ENCODE assay signal across 23 cellular contexts in genomic region chr1:172940170-172940855, GRCh38.
DNase-seq lines count a peak whose midpoint lies in the region; ATAC-seq and TF ChIP-seq lines count a peak whose summit lies in the region.
"Had no signal": no experiment of that assay in that cellular context is flagged by ENCODE, and none has a peak within 500 bp of the region (broad histone marks: within the 10 kb centered on the region; RNA-seq: fewer than 3 reads in every experiment).

No MANE protein-coding gene starts in this region.

- H3K27me3 ChIP-seq in cardiac muscle cell: no peaks in the 10 kb centered on the region
- H3K27me3 ChIP-seq: dorsolateral prefrontal cortex, tibial nerve had no signal

- ATAC-seq in left cardiac atrium: no peak
- no peak for ATAC-seq in GM18505 (IDR thresholded peaks at IDR 0.05; ENCODE audit: unreplicated experiment)
- ATAC-seq: stimulated activated naive CD8-positive, alpha-beta T cell treated with anti-CD3 and anti-CD28 coated beads, Interleukin-15, amount 100 ng/mL, for 72 hours had no signal

- DNase-seq in cardiac muscle cell (ENCODE audit: low read depth in 1 of 2, low spot score in 1 of 2) (peak; percentile 1 to 66), left cardiac atrium (no peak), cardiac fibroblast (ENCODE audit: low read depth in 2 of 2) (peak; percentile 57 to 67), left kidney (ENCODE audit: low read depth, low spot score) (peak; percentile 55), NCI-H82 treated with DMSO at 0.1 percent for 48 hours (lab: John Stamatoyannopoulos, UW; ENCODE audit: unreplicated experiment) (no peak), COLO668 (lab: John Stamatoyannopoulos, UW; ENCODE audit: unreplicated experiment) (no peak)
- DNase-seq in activated naive CD4-positive, alpha-beta T cell (lab: John Stamatoyannopoulos, UW): no peak
- DNase-seq: 8988T; activated CD4-positive, alpha-beta T cell treated with anti-CD3 and anti-CD28 coated beads, Interleukin-2, amount 50 U/mL, for 4 hours; activated effector memory CD4-positive, alpha-beta T cell treated with Interleukin-2 at 50 U/mL for 16 hours; Calu3; dorsolateral prefrontal cortex; GOT3; kidney; mammary epithelial cell; NCI-H1105; NCI-H2081; occipital lobe; stimulated activated naive CD8-positive, alpha-beta T cell treated with anti-CD3 and anti-CD28 coated beads, Interleukin-15, amount 100 ng/mL, for 72 hours; T-helper 9 cell had no signal

- no peak overlapping the region for H3K4me3 ChIP-seq in cardiac muscle cell
- no peak overlapping the region for H3K4me3 ChIP-seq in cardiac fibroblast (replicated peaks in 1 of 2; ENCODE audit: low read depth in 2 of 2, low read length in 2 of 2)
- H3K4me3 ChIP-seq: dorsolateral prefrontal cortex, tibial nerve had no signal

- TF ChIP-seq CTCF in cardiac muscle cell (IDR thresholded peaks at IDR 0.05; ENCODE audit: low read depth, low read length) (no peak), cardiac fibroblast (IDR thresholded peaks at IDR 0.05; ENCODE audit: low read depth, low read length) (no peak)

- no peaks in the 10 kb centered on the region for H3K9me3 ChIP-seq in cardiac muscle cell (ENCODE audit: low read depth)
- H3K9me3 ChIP-seq: tibial nerve had no signal

- H3K27ac ChIP-seq in cardiac muscle cell: no peak overlapping the region
- H3K27ac ChIP-seq: dorsolateral prefrontal cortex, epithelial cell of prostate, tibial nerve had no signal

- H3K36me3 ChIP-seq in cardiac muscle cell: no peaks in the 10 kb centered on the region
- H3K36me3 ChIP-seq: tibial nerve had no signal

- intact Hi-C loops in left cardiac atrium (cut with DNase I): no loop called here

- no peak for TF ChIP-seq POLR2A in GM18505 (IDR thresholded peaks at IDR 0.05; ENCODE audit: borderline replicate concordance, extremely low read depth, insufficient read depth, insufficient read length)

- no peaks in the 10 kb centered on the region for H3K4me1 ChIP-seq in cardiac muscle cell (ENCODE audit: low read depth)
- H3K4me1 ChIP-seq: tibial nerve had no signal

Comparison
In these comparisons a context has a peak if more than half of its experiments do, and no peak if none do; other contexts are left out.
1. DNase-seq: peak in cardiac muscle cell (2 of 2), cardiac fibroblast (2 of 2) and left kidney (single experiment); none in left cardiac atrium (single experiment), NCI-H82 treated with DMSO at 0.1 percent for 48 hours (single experiment), activated naive CD4-positive, alpha-beta T cell (0 of 4) and COLO668 (single experiment).